In the genomic region with DNA sequence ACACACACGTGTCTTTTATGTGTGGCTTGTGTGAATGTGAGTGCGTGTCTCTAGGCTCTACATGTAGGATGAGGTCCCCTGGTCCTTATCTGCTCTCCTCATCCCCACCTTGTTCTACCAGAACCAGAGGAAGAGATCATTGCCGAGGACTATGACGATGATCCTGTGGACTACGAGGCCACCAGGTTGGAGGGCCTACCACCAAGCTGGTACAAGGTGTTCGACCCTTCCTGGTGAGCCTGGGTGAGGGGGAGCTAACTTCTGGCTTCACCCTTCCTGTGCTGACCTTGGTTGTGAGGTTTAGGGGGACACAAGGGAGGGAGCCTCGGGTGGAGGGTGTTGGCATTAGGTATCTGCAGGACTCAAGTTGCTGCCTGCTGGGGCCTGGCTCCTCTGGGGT, we compare ENCODE assay signal across 25 cellular contexts.
"Had no signal": no experiment of that assay in that cellular context is flagged by ENCODE, and none has a peak within 500 bp of the region (broad histone marks: within the 10 kb centered on the region; RNA-seq: fewer than 3 reads in every experiment).

No MANE protein-coding gene starts in this region.

- H3K4me3 ChIP-seq: colonic mucosa, esophagus muscularis mucosa, gastroesophageal sphincter, heart left ventricle, hepatocyte, left lung, neural progenitor cell, prostate gland, right atrium auricular region, testis, tibial nerve, upper lobe of left lung had no signal

- H3K27ac Mint-ChIP-seq: dendritic cell treated with granulocyte-macrophage colony-stimulating factor and Interleukin-4, amounts not matched to agents 40 ng/mL and 50 ng/mL, for 4 days; nephron; neural progenitor cell had no signal

- H3K27me3 Mint-ChIP-seq: dendritic cell treated with granulocyte-macrophage colony-stimulating factor and Interleukin-4, amounts not matched to agents 40 ng/mL and 50 ng/mL, for 4 days; naive thymus-derived CD4-positive, alpha-beta T cell had no signal

- H3K4me3 Mint-ChIP-seq: dendritic cell treated with granulocyte-macrophage colony-stimulating factor and Interleukin-4, amounts not matched to agents 40 ng/mL and 50 ng/mL, for 4 days; neural progenitor cell had no signal

- H3K9me3 Mint-ChIP-seq: dendritic cell treated with granulocyte-macrophage colony-stimulating factor and Interleukin-4, amounts not matched to agents 40 ng/mL and 50 ng/mL, for 4 days had no signal

- H3K4me2 ChIP-seq: hepatocyte, neural progenitor cell had no signal

- H3K9me3 ChIP-seq: colonic mucosa, esophagus muscularis mucosa, gastroesophageal sphincter, left lung, prostate gland, right atrium auricular region, testis, tibial nerve had no signal

- H3K27ac ChIP-seq: colonic mucosa, esophagus muscularis mucosa, foreskin keratinocyte, gastroesophageal sphincter, heart left ventricle, hepatocyte, left lung, neural progenitor cell, prostate gland, right atrium auricular region, testis, tibial nerve, upper lobe of left lung had no signal

- H3K27me3 ChIP-seq: colonic mucosa, esophagus muscularis mucosa, foreskin keratinocyte, gastroesophageal sphincter, hepatocyte, left lung, neural progenitor cell, right atrium auricular region, testis, tibial nerve, upper lobe of left lung had no signal

- ATAC-seq: foreskin keratinocyte; gastroesophageal sphincter; heart left ventricle; left cardiac atrium; left lung; naive thymus-derived CD4-positive, alpha-beta T cell; sciatic nerve; stimulated activated naive CD8-positive, alpha-beta T cell treated with anti-CD3 and anti-CD28 coated beads, Interleukin-15, Interleukin-2, amounts not matched to agents 100 U/mL and 50 U/mL, for 24 hours had no signal

- DNase-seq: colonic mucosa; effector CD8-positive, alpha-beta T cell; foreskin keratinocyte; heart left ventricle; left cardiac atrium; left lung; mesendoderm; midbrain; naive thymus-derived CD4-positive, alpha-beta T cell; stimulated activated CD4-positive, alpha-beta T cell treated with anti-CD3 and anti-CD28 coated beads, Interleukin-2, amount 100 ng/mL, for 48 hours; stimulated activated CD8-positive, alpha-beta memory T cell treated with anti-CD3 and anti-CD28 coated beads, Interleukin-4, amount 100 ng/mL, for 48 hours; stimulated activated naive CD8-positive, alpha-beta T cell treated with anti-CD3 and anti-CD28 coated beads, Interleukin-15, Interleukin-2, amounts not matched to agents 100 U/mL and 50 U/mL, for 24 hours; substantia nigra; testis; upper lobe of left lung had no signal

- H3K36me3 ChIP-seq: colonic mucosa, neural progenitor cell, prostate gland had no signal

- H3K4me1 ChIP-seq: colonic mucosa, foreskin keratinocyte, neural progenitor cell, prostate gland had no signal

- H2AFZ ChIP-seq: hepatocyte, neural progenitor cell had no signal
